8 cellular contexts compared by ENCODE assay signal in genomic region chr1:40404670-40405462, GRCh38. TPM values are rescaled to one million over a fixed set of nuclear protein-coding genes. Genes with fewer than 3 reads are reported as not detected.
DNase-seq lines count a peak whose midpoint lies in the region; ATAC-seq and TF ChIP-seq lines count a peak whose summit lies in the region.

No MANE protein-coding gene starts in this region.

- H3K4me1 ChIP-seq in esophagus squamous epithelium, result peaks cover 0 to 26% (median 0%) of the 10 kb centered on the region in 3 donors
- peaks cover 56% of the 10 kb centered on the region in 2 experiments for H3K4me1 ChIP-seq in neutrophil (ENCODE audit: control insufficient read depth in 1 of 2, insufficient read depth in 1 of 2, low read depth in 1 of 2, low read length in 1 of 2)

- intact Hi-C loops in esophagus squamous epithelium (cut with DNase I), result loop anchor here (10.0 kb wide), 1 partner anchor 260 kb away; no protein-coding TSS in a partner anchor

- no peak for ATAC-seq in GM19023 (IDR thresholded peaks at IDR 0.05; ENCODE audit: unreplicated experiment)
- no peak for ATAC-seq in GM21825 (IDR thresholded peaks at IDR 0.05; ENCODE audit: unreplicated experiment)

- no peak for TF ChIP-seq POLR2A in esophagus squamous epithelium (IDR thresholded peaks at IDR 0.05)

- H3K4me3 ChIP-seq in AG10803 (ENCODE audit: low read length), result no peak overlapping the region
- no peak overlapping the region for H3K4me3 ChIP-seq in GM12864 (ENCODE audit: low read depth, low read length)
- H3K4me3 ChIP-seq in WI38 (ENCODE audit: low read depth, low read length), result no peak overlapping the region
- H3K4me3 ChIP-seq in esophagus squamous epithelium, result no peak overlapping the region
- peak overlapping the region; percentile 10 to 22 for H3K4me3 ChIP-seq in neutrophil (ENCODE audit: low read depth in 1 of 2, low read length in 1 of 2)

- DNase-seq in AG10803 (ENCODE audit: low read depth) (peak; percentile 68), GM12864 (ENCODE audit: low read depth) (no peak), NCI-H2107 treated with DMSO at 0.1 percent for 48 hours (lab: John Stamatoyannopoulos, UW; ENCODE audit: unreplicated experiment) (peak; percentile 60), esophagus squamous epithelium (lab: John Stamatoyannopoulos, UW) (no peak)

- H3K27me3 ChIP-seq in esophagus squamous epithelium, result no peaks in the 10 kb centered on the region
- H3K27me3 ChIP-seq in neutrophil, result no peaks in the 10 kb centered on the region

- 43 to 45% methylated on average over 11 of the region's 11 CpGs for WGBS in esophagus squamous epithelium, 2 donors

- H3K9me3 ChIP-seq in esophagus squamous epithelium (no peaks in the 10 kb centered on the region), neutrophil (no peaks in the 10 kb centered on the region)

- TF ChIP-seq CTCF in AG10803 (conservative IDR thresholded peaks at IDR 0.05; ENCODE audit: low read length) (peak; percentile 79), GM12864 (IDR thresholded peaks at IDR 0.05; ENCODE audit: low read depth, low read length, missing control alignments) (peak; percentile 68), WI38 (IDR thresholded peaks at IDR 0.05; ENCODE audit: low read depth, low read length) (0 out of 2 replicates have a peak, but pooled peaks have one; percentile 21), esophagus squamous epithelium (IDR thresholded peaks at IDR 0.05) (peak; percentile 73 to 91 (median 86)), neutrophil (IDR thresholded peaks at IDR 0.05) (peak; percentile 84)

- no peak overlapping the region for H3K27ac ChIP-seq in esophagus squamous epithelium
- H3K27ac ChIP-seq in neutrophil, result peak overlapping the region; percentile 92

- H3K36me3 ChIP-seq in esophagus squamous epithelium (peaks cover 0 to 15% (median 3%) of the 10 kb centered on the region in 3 donors), neutrophil (peaks cover 70% of the 10 kb centered on the region)

RNA-seq across cellular contexts. Expression of gene SMAP2, which starts 31.3 kb away (rescaled TPM):
- 10 to 100 TPM; 15.1 to 34.9 (median 23.8) TPM for total RNA-seq in esophagus squamous epithelium

RNA-seq across cellular contexts. Expression of gene ZFP69B, which starts 45.4 kb away (rescaled TPM):
- total RNA-seq in esophagus squamous epithelium, result 1 to 10 TPM in 1 of 4 donors, under 1 TPM in 3; 0.57 to 1.6 (median 0.70) TPM

Comparison
In these comparisons a context has a peak if more than half of its experiments do, and no peak if none do; other contexts are left out.
1. DNase-seq: peak in AG10803 (single experiment) and NCI-H2107 treated with DMSO at 0.1 percent for 48 hours (single experiment); none in GM12864 (single experiment) and esophagus squamous epithelium (single experiment).
2. H3K4me3 ChIP-seq: peak in neutrophil (2 of 2); none in AG10803 (single experiment), GM12864 (single experiment), WI38 (single experiment) and esophagus squamous epithelium (0 of 4).
3. CTCF ChIP-seq: peak in every context shown above with its lines; median percentile 86 in esophagus squamous epithelium; 84 in neutrophil; 79 in AG10803; 68 in GM12864; 21 in WI38.